In genomic region chr2:225293638-225294037, GRCh38 we compare ENCODE assay signal across 22 cellular contexts.
"Had no signal": no experiment of that assay in that cellular context is flagged by ENCODE, and none has a peak within 500 bp of the region (broad histone marks: within the 10 kb centered on the region; RNA-seq: fewer than 3 reads in every experiment).

No MANE protein-coding gene starts in this region.

- ATAC-seq: activated CD8-positive, alpha-beta memory T cell treated with anti-CD3 and anti-CD28 coated beads, Interleukin-2, amount 10 ng/mL, durations not matched to agents 7 days and 5 days; activated naive CD8-positive, alpha-beta T cell treated with anti-CD3 and anti-CD28 coated beads, Interleukin-2, amount 50 U/mL, for 24 hours; Panc1 had no signal

- DNase-seq: activated CD4-positive, alpha-beta memory T cell treated with anti-CD3 and anti-CD28 coated beads, Interleukin-2, amount 10 ng/mL, durations not matched to agents 7 days and 5 days; activated CD4-positive, alpha-beta T cell treated with anti-CD3 and anti-CD28 coated beads for 1 hour; activated CD4-positive, alpha-beta T cell treated with anti-CD3 and anti-CD28 coated beads for 48 hours; activated CD4-positive, CD25-positive, alpha-beta regulatory T cell; activated CD8-positive, alpha-beta memory T cell treated with anti-CD3 and anti-CD28 coated beads for 24 hours; activated CD8-positive, alpha-beta memory T cell treated with anti-CD3 and anti-CD28 coated beads, Interleukin-2, amount 10 ng/mL, durations not matched to agents 7 days and 5 days; activated CD8-positive, alpha-beta memory T cell treated with anti-CD3 and anti-CD28 coated beads, Interleukin-2, amount 50 U/mL, for 48 hours; activated effector memory CD4-positive, alpha-beta T cell treated with Interleukin-2 at 50 U/mL for 16 hours; activated naive CD4-positive, alpha-beta T cell treated with anti-CD3 and anti-CD28 coated beads, Interleukin-2, amount 10 ng/mL, durations not matched to agents 7 days and 5 days; activated naive CD8-positive, alpha-beta T cell treated with anti-CD3 and anti-CD28 coated beads, Interleukin-2, amount 50 U/mL, for 24 hours; activated T-cell treated with anti-CD3 and anti-CD28 coated beads, Interleukin-2, amount 50 U/mL, for 48 hours; cortex of kidney; NCI-H1092 treated with DMSO at 0.1 percent for 48 hours; NCI-H1417; NCI-H146; NCI-H1930; NCI-H2081 treated with DMSO at 0.1 percent for 48 hours; SHP77; SJCRH30; T1000; WERI-Rb-1 had no signal
